Comparison of ENCODE assay signal across 3 cellular contexts in the genomic region with DNA sequence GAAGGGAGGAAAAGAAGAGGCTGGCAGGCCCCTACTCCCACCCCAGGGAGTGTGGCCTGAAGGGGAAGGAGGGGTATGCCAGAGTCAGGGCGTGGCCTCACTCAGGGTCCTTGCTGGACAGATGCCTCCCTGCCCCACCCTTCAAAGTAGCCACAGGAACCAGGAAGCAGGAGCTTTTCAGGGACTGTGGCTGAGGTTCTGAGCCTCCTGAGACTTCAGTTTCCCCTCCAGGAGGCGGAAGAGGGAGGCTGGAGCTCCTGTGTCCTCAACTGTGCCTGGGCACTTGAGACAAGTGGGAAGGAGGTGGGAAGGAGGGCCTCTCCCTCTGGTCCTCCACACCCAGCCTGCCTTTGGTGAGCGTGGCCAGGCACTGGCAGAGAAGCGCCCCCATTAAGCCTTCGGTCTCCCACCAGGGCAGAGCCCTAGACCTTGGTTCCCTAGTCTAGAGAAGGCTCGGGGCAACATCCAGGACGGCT.
TF ChIP-seq lines count a peak whose summit lies in the region.

No MANE protein-coding gene starts in this region.

TF ChIP-seq in SK-N-SH, 30 proteins besides CTCF, POLR2A, EP300 and RAD21:
- TF ChIP-seq GATA2 (CRISPR knock-in tag; IDR thresholded peaks at IDR 0.05) = no peak
- TF ChIP-seq, protein P1, sequence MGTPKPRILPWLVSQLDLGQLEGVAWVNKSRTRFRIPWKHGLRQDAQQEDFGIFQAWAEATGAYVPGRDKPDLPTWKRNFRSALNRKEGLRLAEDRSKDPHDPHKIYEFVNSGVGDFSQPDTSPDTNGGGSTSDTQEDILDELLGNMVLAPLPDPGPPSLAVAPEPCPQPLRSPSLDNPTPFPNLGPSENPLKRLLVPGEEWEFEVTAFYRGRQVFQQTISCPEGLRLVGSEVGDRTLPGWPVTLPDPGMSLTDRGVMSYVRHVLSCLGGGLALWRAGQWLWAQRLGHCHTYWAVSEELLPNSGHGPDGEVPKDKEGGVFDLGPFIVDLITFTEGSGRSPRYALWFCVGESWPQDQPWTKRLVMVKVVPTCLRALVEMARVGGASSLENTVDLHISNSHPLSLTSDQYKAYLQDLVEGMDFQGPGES (IDR thresholded peaks at IDR 0.05; ENCODE audit: low read depth, low read length) = no peak
- no peak for TF ChIP-seq CHD2 (IDR thresholded peaks at IDR 0.05; ENCODE audit: low read length, partially characterized antibody)
- no peak for TF ChIP-seq SMC3 (IDR thresholded peaks at IDR 0.05; ENCODE audit: low read depth, low read length)
- no peak for TF ChIP-seq MEF2A (IDR thresholded peaks at IDR 0.05; ENCODE audit: borderline replicate concordance, low read depth)
- no peak for TF ChIP-seq FOXJ3 (CRISPR knock-in tag; IDR thresholded peaks at IDR 0.05)
- TF ChIP-seq YY1 (IDR thresholded peaks at IDR 0.05; ENCODE audit: low read depth) = no peak
- TF ChIP-seq, protein P2, sequence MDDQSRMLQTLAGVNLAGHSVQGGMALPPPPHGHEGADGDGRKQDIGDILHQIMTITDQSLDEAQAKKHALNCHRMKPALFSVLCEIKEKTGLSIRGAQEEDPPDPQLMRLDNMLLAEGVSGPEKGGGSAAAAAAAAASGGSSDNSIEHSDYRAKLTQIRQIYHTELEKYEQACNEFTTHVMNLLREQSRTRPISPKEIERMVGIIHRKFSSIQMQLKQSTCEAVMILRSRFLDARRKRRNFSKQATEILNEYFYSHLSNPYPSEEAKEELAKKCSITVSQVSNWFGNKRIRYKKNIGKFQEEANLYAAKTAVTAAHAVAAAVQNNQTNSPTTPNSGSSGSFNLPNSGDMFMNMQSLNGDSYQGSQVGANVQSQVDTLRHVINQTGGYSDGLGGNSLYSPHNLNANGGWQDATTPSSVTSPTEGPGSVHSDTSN (IDR thresholded peaks at IDR 0.05) = no peak
- no peak for TF ChIP-seq MXI1 (IDR thresholded peaks at IDR 0.05; ENCODE audit: low read depth, low read length)
- TF ChIP-seq JUND (IDR thresholded peaks at IDR 0.05) = no peak
- TF ChIP-seq, protein P3, sequence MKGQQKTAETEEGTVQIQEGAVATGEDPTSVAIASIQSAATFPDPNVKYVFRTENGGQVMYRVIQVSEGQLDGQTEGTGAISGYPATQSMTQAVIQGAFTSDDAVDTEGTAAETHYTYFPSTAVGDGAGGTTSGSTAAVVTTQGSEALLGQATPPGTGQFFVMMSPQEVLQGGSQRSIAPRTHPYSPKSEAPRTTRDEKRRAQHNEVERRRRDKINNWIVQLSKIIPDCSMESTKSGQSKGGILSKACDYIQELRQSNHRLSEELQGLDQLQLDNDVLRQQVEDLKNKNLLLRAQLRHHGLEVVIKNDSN (IDR thresholded peaks at IDR 0.05; ENCODE audit: borderline replicate concordance, low read depth) = no peak

TF ChIP-seq in SK-N-SH treated with all-trans-retinoic acid at 6 μM for 48 hours, 23 proteins besides CTCF, POLR2A, EP300 and RAD21:
- no peak for TF ChIP-seq ZFP3 (CRISPR knock-in tag; IDR thresholded peaks at IDR 0.05)
- TF ChIP-seq GLIS3 (CRISPR knock-in tag; IDR thresholded peaks at IDR 0.05) = no peak
- no peak for TF ChIP-seq ZFP30 (CRISPR knock-in tag; IDR thresholded peaks at IDR 0.05)
- TF ChIP-seq ISL1 (CRISPR knock-in tag; IDR thresholded peaks at IDR 0.05) = no peak
- TF ChIP-seq, protein P4, sequence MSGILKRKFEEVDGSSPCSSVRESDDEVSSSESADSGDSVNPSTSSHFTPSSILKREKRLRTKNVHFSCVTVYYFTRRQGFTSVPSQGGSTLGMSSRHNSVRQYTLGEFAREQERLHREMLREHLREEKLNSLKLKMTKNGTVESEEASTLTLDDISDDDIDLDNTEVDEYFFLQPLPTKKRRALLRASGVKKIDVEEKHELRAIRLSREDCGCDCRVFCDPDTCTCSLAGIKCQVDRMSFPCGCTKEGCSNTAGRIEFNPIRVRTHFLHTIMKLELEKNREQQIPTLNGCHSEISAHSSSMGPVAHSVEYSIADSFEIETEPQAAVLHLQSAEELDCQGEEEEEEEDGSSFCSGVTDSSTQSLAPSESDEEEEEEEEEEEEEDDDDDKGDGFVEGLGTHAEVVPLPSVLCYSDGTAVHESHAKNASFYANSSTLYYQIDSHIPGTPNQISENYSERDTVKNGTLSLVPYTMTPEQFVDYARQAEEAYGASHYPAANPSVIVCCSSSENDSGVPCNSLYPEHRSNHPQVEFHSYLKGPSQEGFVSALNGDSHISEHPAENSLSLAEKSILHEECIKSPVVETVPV (CRISPR knock-in tag; IDR thresholded peaks at IDR 0.05) = no peak
- no peak for TF ChIP-seq ZNF565 (CRISPR knock-in tag; conservative IDR thresholded peaks at IDR 0.05; ENCODE audit: low read depth)
- no peak for TF ChIP-seq ARNTL (CRISPR knock-in tag; IDR thresholded peaks at IDR 0.05; ENCODE audit: borderline replicate concordance, low read depth)
- TF ChIP-seq OSR1 (CRISPR knock-in tag; IDR thresholded peaks at IDR 0.05) = no peak
- no peak for TF ChIP-seq RARB (CRISPR knock-in tag; IDR thresholded peaks at IDR 0.05)
- TF ChIP-seq CSDC2 (CRISPR knock-in tag; IDR thresholded peaks at IDR 0.05) = no peak
- TF ChIP-seq TCF4 (CRISPR knock-in tag; IDR thresholded peaks at IDR 0.05; ENCODE audit: borderline replicate concordance) = no peak
- TF ChIP-seq, protein P5, sequence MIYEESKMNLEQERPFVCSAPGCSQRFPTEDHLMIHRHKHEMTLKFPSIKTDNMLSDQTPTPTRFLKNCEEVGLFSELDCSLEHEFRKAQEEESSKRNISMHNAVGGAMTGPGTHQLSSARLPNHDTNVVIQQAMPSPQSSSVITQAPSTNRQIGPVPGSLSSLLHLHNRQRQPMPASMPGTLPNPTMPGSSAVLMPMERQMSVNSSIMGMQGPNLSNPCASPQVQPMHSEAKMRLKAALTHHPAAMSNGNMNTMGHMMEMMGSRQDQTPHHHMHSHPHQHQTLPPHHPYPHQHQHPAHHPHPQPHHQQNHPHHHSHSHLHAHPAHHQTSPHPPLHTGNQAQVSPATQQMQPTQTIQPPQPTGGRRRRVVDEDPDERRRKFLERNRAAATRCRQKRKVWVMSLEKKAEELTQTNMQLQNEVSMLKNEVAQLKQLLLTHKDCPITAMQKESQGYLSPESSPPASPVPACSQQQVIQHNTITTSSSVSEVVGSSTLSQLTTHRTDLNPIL (CRISPR knock-in tag; IDR thresholded peaks at IDR 0.05; ENCODE audit: low read depth) = no peak
- no peak for TF ChIP-seq BACH2 (CRISPR knock-in tag; IDR thresholded peaks at IDR 0.05; ENCODE audit: borderline replicate concordance)
- TF ChIP-seq, protein P6, sequence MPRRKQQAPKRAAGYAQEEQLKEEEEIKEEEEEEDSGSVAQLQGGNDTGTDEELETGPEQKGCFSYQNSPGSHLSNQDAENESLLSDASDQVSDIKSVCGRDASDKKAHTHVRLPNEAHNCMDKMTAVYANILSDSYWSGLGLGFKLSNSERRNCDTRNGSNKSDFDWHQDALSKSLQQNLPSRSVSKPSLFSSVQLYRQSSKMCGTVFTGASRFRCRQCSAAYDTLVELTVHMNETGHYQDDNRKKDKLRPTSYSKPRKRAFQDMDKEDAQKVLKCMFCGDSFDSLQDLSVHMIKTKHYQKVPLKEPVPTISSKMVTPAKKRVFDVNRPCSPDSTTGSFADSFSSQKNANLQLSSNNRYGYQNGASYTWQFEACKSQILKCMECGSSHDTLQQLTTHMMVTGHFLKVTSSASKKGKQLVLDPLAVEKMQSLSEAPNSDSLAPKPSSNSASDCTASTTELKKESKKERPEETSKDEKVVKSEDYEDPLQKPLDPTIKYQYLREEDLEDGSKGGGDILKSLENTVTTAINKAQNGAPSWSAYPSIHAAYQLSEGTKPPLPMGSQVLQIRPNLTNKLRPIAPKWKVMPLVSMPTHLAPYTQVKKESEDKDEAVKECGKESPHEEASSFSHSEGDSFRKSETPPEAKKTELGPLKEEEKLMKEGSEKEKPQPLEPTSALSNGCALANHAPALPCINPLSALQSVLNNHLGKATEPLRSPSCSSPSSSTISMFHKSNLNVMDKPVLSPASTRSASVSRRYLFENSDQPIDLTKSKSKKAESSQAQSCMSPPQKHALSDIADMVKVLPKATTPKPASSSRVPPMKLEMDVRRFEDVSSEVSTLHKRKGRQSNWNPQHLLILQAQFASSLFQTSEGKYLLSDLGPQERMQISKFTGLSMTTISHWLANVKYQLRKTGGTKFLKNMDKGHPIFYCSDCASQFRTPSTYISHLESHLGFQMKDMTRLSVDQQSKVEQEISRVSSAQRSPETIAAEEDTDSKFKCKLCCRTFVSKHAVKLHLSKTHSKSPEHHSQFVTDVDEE (CRISPR knock-in tag; IDR thresholded peaks at IDR 0.05) = no peak
- no peak for TF ChIP-seq ZNF70 (CRISPR knock-in tag; IDR thresholded peaks at IDR 0.05)
- no peak for TF ChIP-seq ESRRG (CRISPR knock-in tag; IDR thresholded peaks at IDR 0.05)

TF ChIP-seq in H1, 55 proteins besides CTCF, POLR2A, EP300 and RAD21:
- TF ChIP-seq CHD1 (IDR thresholded peaks at IDR 0.05; ENCODE audit: low read depth, low read length) (no peak), KDM1A (IDR thresholded peaks at IDR 0.05; ENCODE audit: borderline replicate concordance, low read length) (no peak), PHF8 (conservative IDR thresholded peaks at IDR 0.05; ENCODE audit: low read depth, low read length) (no peak), ASH2L (IDR thresholded peaks at IDR 0.05; ENCODE audit: low read length) (peak; percentile 7), HDAC2 (IDR thresholded peaks at IDR 0.05; ENCODE audit: borderline replicate concordance in 1 of 2, low read depth in 2 of 2, low read length in 2 of 2) (no peak)
